17 cellular contexts compared by ENCODE assay signal in the genomic region with DNA sequence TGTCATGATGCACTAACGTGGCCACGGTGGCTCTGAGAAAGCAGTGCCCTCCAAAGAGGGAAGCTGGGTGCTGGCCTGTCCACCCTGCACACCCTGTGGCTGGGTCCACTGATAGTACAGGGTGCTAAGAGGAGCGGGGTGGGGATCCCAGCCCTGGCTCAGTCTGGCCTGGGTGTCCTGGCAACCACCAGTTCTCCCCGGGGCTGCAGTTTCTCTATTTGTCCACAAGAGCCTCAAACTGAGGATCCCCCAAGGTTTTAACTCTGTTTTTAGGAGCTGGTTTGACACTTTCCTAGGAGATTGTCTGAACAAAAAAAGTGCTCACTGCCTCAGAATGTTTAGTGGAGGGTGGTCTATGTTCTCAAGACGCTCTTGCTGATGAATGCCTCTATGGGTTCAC. TPM values are rescaled to one million over a fixed set of nuclear protein-coding genes. Genes with fewer than 3 reads are reported as not detected.
DNase-seq lines count a peak whose midpoint lies in the region; TF ChIP-seq lines count a peak whose summit lies in the region.
"Had no signal": no experiment of that assay in that cellular context is flagged by ENCODE, and none has a peak within 500 bp of the region (broad histone marks: within the 10 kb centered on the region; RNA-seq: fewer than 3 reads in every experiment).

No MANE protein-coding gene starts in this region.

- H3K9me3 Mint-ChIP-seq in activated CD4-positive, alpha-beta T cell treated with anti-CD3 and anti-CD28 coated beads, Interleukin-2, amount 10 ng/mL, durations not matched to agents 24 days and 14 days: no peaks in the 10 kb centered on the region
- H3K9me3 Mint-ChIP-seq in endothelial cell (ENCODE audit: unreplicated experiment): no peaks in the 10 kb centered on the region
- no peaks in the 10 kb centered on the region for H3K9me3 Mint-ChIP-seq in progenitor cell of endocrine pancreas (ENCODE audit: low read depth)
- H3K9me3 Mint-ChIP-seq: immature natural killer cell had no signal

- H3K9me2 ChIP-seq in MM.1S (replicated peaks; ENCODE audit: insufficient read depth, low read length): no peaks in the 10 kb centered on the region

- H3K27me3 ChIP-seq in MM.1S (replicated peaks; ENCODE audit: insufficient read depth, low read length): no peaks in the 10 kb centered on the region

- H3K27ac ChIP-seq in MM.1S (ENCODE audit: low read length): no peak overlapping the region

- no peaks in the 10 kb centered on the region for H3K36me3 Mint-ChIP-seq in activated CD4-positive, alpha-beta T cell treated with anti-CD3 and anti-CD28 coated beads, Interleukin-2, amount 10 ng/mL, durations not matched to agents 24 days and 14 days (ENCODE audit: low read depth)
- H3K36me3 Mint-ChIP-seq in endothelial cell (ENCODE audit: low read depth, unreplicated experiment) (no peaks in the 10 kb centered on the region), progenitor cell of endocrine pancreas (ENCODE audit: insufficient read depth) (no peaks in the 10 kb centered on the region)
- H3K36me3 Mint-ChIP-seq: immature natural killer cell had no signal

- H4K20me1 ChIP-seq in MM.1S (ENCODE audit: insufficient read depth, low read length): no peaks in the 10 kb centered on the region

- H3K4me3 Mint-ChIP-seq in activated CD4-positive, alpha-beta T cell treated with anti-CD3 and anti-CD28 coated beads, Interleukin-2, amount 10 ng/mL, durations not matched to agents 24 days and 14 days: no peak overlapping the region
- H3K4me3 Mint-ChIP-seq in endothelial cell (ENCODE audit: unreplicated experiment) (no peak overlapping the region), progenitor cell of endocrine pancreas (ENCODE audit: low read depth) (no peak overlapping the region)
- H3K4me3 Mint-ChIP-seq: immature natural killer cell had no signal

- no peaks in the 10 kb centered on the region for H3K4me1 ChIP-seq in MM.1S (ENCODE audit: low read length)

- no peaks in the 10 kb centered on the region for H3K27me3 Mint-ChIP-seq in activated CD4-positive, alpha-beta T cell treated with anti-CD3 and anti-CD28 coated beads, Interleukin-2, amount 10 ng/mL, durations not matched to agents 24 days and 14 days
- H3K27me3 Mint-ChIP-seq in endothelial cell (ENCODE audit: unreplicated experiment): no peaks in the 10 kb centered on the region
- H3K27me3 Mint-ChIP-seq in progenitor cell of endocrine pancreas: peaks cover 6% of the 10 kb centered on the region

- H3F3A ChIP-seq in MM.1S (ENCODE audit: insufficient read depth, low read length): no peaks in the 10 kb centered on the region

- intact Hi-C loops in activated CD4-positive, alpha-beta T cell treated with anti-CD3 and anti-CD28 coated beads, Interleukin-2, amount 10 ng/mL, durations not matched to agents 24 days and 14 days (cut with micrococcal nuclease): no loop called here

- no peak overlapping the region for H3K4me2 ChIP-seq in MM.1S (ENCODE audit: low read depth, low read length)

- no peaks in the 10 kb centered on the region for H3K9me3 ChIP-seq in MM.1S (replicated peaks; ENCODE audit: insufficient read depth, low read length)
- H3K9me3 ChIP-seq: mucosa of descending colon had no signal

- no peaks in the 10 kb centered on the region for H3K79me2 ChIP-seq in MM.1S (ENCODE audit: low read length)

- H3K4me1 Mint-ChIP-seq in activated CD4-positive, alpha-beta T cell treated with anti-CD3 and anti-CD28 coated beads, Interleukin-2, amount 10 ng/mL, durations not matched to agents 24 days and 14 days: peaks cover 16% of the 10 kb centered on the region
- no peaks in the 10 kb centered on the region for H3K4me1 Mint-ChIP-seq in endothelial cell (ENCODE audit: unreplicated experiment)
- peaks cover 17% of the 10 kb centered on the region for H3K4me1 Mint-ChIP-seq in progenitor cell of endocrine pancreas (ENCODE audit: low read depth)

- no peaks in the 10 kb centered on the region for H3K36me3 ChIP-seq in MM.1S (replicated peaks; ENCODE audit: insufficient read depth, low read length)

- no peak overlapping the region for H2AFZ ChIP-seq in MM.1S (ENCODE audit: low read length)

- TF ChIP-seq CTCF in MM.1S (IDR thresholded peaks at IDR 0.05; ENCODE audit: low read length) (0 out of 2 replicates have a peak, but pooled peaks have one; percentile 8), endothelial cell (IDR thresholded peaks at IDR 0.05; ENCODE audit: unreplicated experiment) (peak; percentile 31), progenitor cell of endocrine pancreas (IDR thresholded peaks at IDR 0.05; ENCODE audit: unreplicated experiment) (peak; percentile 36)

- no peak overlapping the region for H3K27ac Mint-ChIP-seq in activated CD4-positive, alpha-beta T cell treated with anti-CD3 and anti-CD28 coated beads, Interleukin-2, amount 10 ng/mL, durations not matched to agents 24 days and 14 days
- H3K27ac Mint-ChIP-seq in endothelial cell (ENCODE audit: unreplicated experiment) (no peak overlapping the region), progenitor cell of endocrine pancreas (no peak overlapping the region)
- H3K27ac Mint-ChIP-seq: immature natural killer cell had no signal

- no peak overlapping the region for H3K4me3 ChIP-seq in MM.1S (ENCODE audit: low read length)
- H3K4me3 ChIP-seq: mucosa of descending colon had no signal

- no peak overlapping the region for H3K9ac ChIP-seq in MM.1S (ENCODE audit: low read length)

- peak; percentile 44 for DNase-seq in activated CD4-positive, alpha-beta T cell treated with anti-CD3 and anti-CD28 coated beads for 48 hours
- no peak for DNase-seq in activated CD4-positive, alpha-beta T cell treated with anti-CD3 and anti-CD28 coated beads, Interleukin-2, amount 10 ng/mL, durations not matched to agents 24 days and 14 days
- DNase-seq in MM.1S: no peak
- no peak for DNase-seq in endothelial cell (ENCODE audit: low spot score)
- no peak for DNase-seq in progenitor cell of endocrine pancreas (ENCODE audit: low spot score, unreplicated experiment)
- no peak for DNase-seq in T1000 (lab: John Stamatoyannopoulos, UW)
- no peak for DNase-seq in NCI-H1417 (lab: John Stamatoyannopoulos, UW)
- no peak for DNase-seq in dedifferentiated amniotic fluid mesenchymal stem cell (ENCODE audit: extremely low spot score)
- DNase-seq: ACHN, amniotic stem cell, Calu3, immature natural killer cell, mucosa of descending colon, NCI-H1436 treated with DMSO at 0.1 percent for 48 hours, NCI-H446 treated with DMSO at 0.1 percent for 48 hours, T-helper 1 cell had no signal

RNA-seq across cellular contexts. Expression of gene EDAR, which starts 29.0 kb away (rescaled TPM):
- total RNA-seq in activated CD4-positive, alpha-beta T cell treated with anti-CD3 and anti-CD28 coated beads, Interleukin-2, amount 10 ng/mL, durations not matched to agents 24 days and 14 days: 0.56 and 0.62 TPM in 2 replicates
- total RNA-seq in endothelial cell (ENCODE audit: unreplicated experiment) (not detected), progenitor cell of endocrine pancreas (0.24 and 0.69 TPM in 2 replicates)
- total RNA-seq: Calu3, posterior vena cava had no signal
